In the genomic region with DNA sequence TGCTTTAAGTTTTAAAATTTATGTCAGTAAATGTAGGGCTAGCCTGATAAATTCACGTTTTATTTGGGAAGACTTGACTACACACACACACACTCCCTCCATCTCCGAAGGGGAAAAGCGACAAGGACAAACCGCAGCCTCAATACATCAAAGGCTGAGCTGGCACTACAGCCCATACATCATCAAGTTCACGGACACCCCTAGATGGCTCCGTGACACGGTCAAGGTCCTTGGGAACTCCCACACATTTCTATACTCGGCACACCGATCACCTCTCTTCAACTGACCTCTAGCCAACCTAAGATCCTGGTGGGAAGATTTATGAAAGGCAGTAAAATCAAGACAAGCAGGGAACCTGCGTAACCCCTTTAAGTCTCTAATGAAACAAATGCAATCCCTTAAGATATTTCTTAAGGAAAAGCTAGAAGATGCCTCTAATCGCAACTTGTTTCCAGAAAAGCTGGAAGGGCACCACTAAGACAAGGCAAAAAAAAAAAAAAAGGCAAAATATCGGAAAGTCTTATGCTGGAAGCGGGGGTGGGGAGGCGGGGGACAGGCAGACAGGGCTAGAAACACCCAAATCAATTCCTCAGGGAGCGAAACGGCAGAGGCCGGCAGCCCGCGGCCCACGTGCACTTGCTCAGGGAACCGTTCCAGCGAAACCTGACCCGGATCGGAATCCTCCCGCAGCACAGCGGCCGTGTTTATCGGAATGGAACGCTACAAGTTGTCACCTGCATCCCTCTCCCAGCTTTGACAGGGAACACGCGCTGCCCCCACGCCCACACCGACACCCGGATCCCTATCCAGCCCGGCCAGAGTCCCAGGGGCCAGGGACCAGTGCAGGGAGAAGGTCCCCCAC, we compare ENCODE assay signal across 9 cellular contexts. TPM values are rescaled to one million over a fixed set of nuclear protein-coding genes. Genes with fewer than 3 reads are reported as not detected.
DNase-seq lines count a peak whose midpoint lies in the region; ATAC-seq and TF ChIP-seq lines count a peak whose summit lies in the region.
"Had no signal": no experiment of that assay in that cellular context is flagged by ENCODE, and none has a peak within 500 bp of the region (broad histone marks: within the 10 kb centered on the region; RNA-seq: fewer than 3 reads in every experiment).

No MANE protein-coding gene starts in this region.

- H3K9ac ChIP-seq in SK-N-MC (ENCODE audit: insufficient read length): no peak overlapping the region

- TF ChIP-seq POLR2A in esophagus squamous epithelium (IDR thresholded peaks at IDR 0.05): no peak

- WGBS in esophagus squamous epithelium, 2 donors: 3 to 5% methylated on average over 28 to 34 of the region's 35 CpGs
- 18 to 20% methylated on average over 34 to 35 of the region's 35 CpGs for WGBS in aorta, 2 donors

- no peak overlapping the region for H3K27ac ChIP-seq in SK-N-MC
- H3K27ac ChIP-seq in esophagus squamous epithelium: peak overlapping the region; percentile 72 to 91 (median 86)
- no peak overlapping the region for H3K27ac ChIP-seq in aorta (ENCODE audit: low read depth in 1 of 2, low read length in 2 of 2)
- H3K27ac ChIP-seq in foreskin keratinocyte: no peak overlapping the region

- H3K27me3 ChIP-seq in esophagus squamous epithelium: peaks cover 0 to 27% (median 0%) of the 10 kb centered on the region in 4 donors
- no peaks in the 10 kb centered on the region for H3K27me3 ChIP-seq in aorta (ENCODE audit: control insufficient read depth in 1 of 2, insufficient read depth in 2 of 2, low read length in 1 of 2)
- peaks cover 72% of the 10 kb centered on the region for H3K27me3 ChIP-seq in foreskin keratinocyte

- H3K4me3 ChIP-seq in SK-N-MC: peak overlapping the region; percentile 86
- H3K4me3 ChIP-seq in esophagus squamous epithelium: peak overlapping the region; percentile 64 to 81 (median 67)
- peak overlapping the region; percentile 41 to 49 for H3K4me3 ChIP-seq in aorta (ENCODE audit: low read length in 2 of 2)

- DNase-seq in NCI-H345 (lab: John Stamatoyannopoulos, UW) (peak; percentile 38), NCI-H345 treated with DMSO at 0.1 percent for 48 hours (lab: John Stamatoyannopoulos, UW; ENCODE audit: unreplicated experiment) (no peak), SK-N-MC (ENCODE audit: low read depth, low spot score) (no peak), esophagus squamous epithelium (lab: John Stamatoyannopoulos, UW) (no peak), myocyte (ENCODE audit: low read depth) (peak; percentile 47), aorta (peak; percentile 60 to 81), foreskin keratinocyte (no peak)
- DNase-seq in stimulated activated naive CD4-positive, alpha-beta T cell treated with Interleukin-2 at 50 U/mL for 16 hours (lab: John Stamatoyannopoulos, UW): no peak

- intact Hi-C loops in esophagus squamous epithelium (cut with DNase I): no loop called here
- intact Hi-C loops in aorta (cut with DNase I): loop anchor here (10.0 kb wide), 2 partner anchors 514 to 524 kb away; no protein-coding TSS in a partner anchor

- no peaks in the 10 kb centered on the region for H3K9me3 ChIP-seq in SK-N-MC (ENCODE audit: low read depth, low read length)
- H3K9me3 ChIP-seq in esophagus squamous epithelium: no peaks in the 10 kb centered on the region
- no peaks in the 10 kb centered on the region for H3K9me3 ChIP-seq in aorta (ENCODE audit: control insufficient read depth, low read length)

- ATAC-seq in aorta (ENCODE audit: low FRiP score): no peak
- ATAC-seq in foreskin keratinocyte: no peak

- H3K36me3 ChIP-seq in SK-N-MC (ENCODE audit: insufficient read depth, low read length): no peaks in the 10 kb centered on the region
- no peaks in the 10 kb centered on the region for H3K36me3 ChIP-seq in esophagus squamous epithelium
- no peaks in the 10 kb centered on the region for H3K36me3 ChIP-seq in aorta (ENCODE audit: control insufficient read depth in 1 of 2, insufficient read depth in 2 of 2, low read length in 1 of 2)

- H3K4me1 ChIP-seq in esophagus squamous epithelium (peaks cover 0 to 50% (median 14%) of the 10 kb centered on the region in 3 donors), aorta (ENCODE audit: control insufficient read depth in 1 of 2, insufficient read depth in 2 of 2, low read length in 2 of 2) (no peaks in the 10 kb centered on the region), foreskin keratinocyte (no peaks in the 10 kb centered on the region)

- TF ChIP-seq CTCF in esophagus squamous epithelium (IDR thresholded peaks at IDR 0.05) (no peak), foreskin keratinocyte (conservative IDR thresholded peaks at IDR 0.05) (no peak)

RNA-seq across cellular contexts. Expression of gene ARHGAP20, which starts 1.5 kb away (rescaled TPM):
- 1 to 10 TPM; 1.4 to 4.8 (median 2.5) TPM for total RNA-seq in esophagus squamous epithelium
- 0.59 and 0.99 TPM in 2 replicates for total RNA-seq in myocyte
- polyA plus RNA-seq in myocyte (2012): 0.40 TPM
- 1 to 10 TPM; 3.5 to 5.1 TPM for total RNA-seq in aorta
- 1 to 10 TPM in 1 of 2 donors, under 1 TPM in 1; 0.63 to 1.3 TPM for polyA plus RNA-seq in aorta
- total RNA-seq in foreskin keratinocyte: not detected in 2 replicates
- not detected in 2 replicates for polyA plus RNA-seq in foreskin keratinocyte
- total RNA-seq: CD4-positive, CD25-positive, alpha-beta regulatory T cell had no signal
- polyA plus RNA-seq: CD4-positive, CD25-positive, alpha-beta regulatory T cell had no signal

Comparison
In these comparisons a context has a peak if more than half of its experiments do, and no peak if none do; other contexts are left out.
1. DNase-seq: peak in NCI-H345 (single experiment), myocyte (single experiment) and aorta (2 of 2); none in NCI-H345 treated with DMSO at 0.1 percent for 48 hours (single experiment), SK-N-MC (single experiment), esophagus squamous epithelium (single experiment), stimulated activated naive CD4-positive, alpha-beta T cell treated with Interleukin-2 at 50 U/mL for 16 hours (single experiment) and foreskin keratinocyte (0 of 2).
2. H3K27ac ChIP-seq: peak in esophagus squamous epithelium (4 of 4); none in SK-N-MC (single experiment), aorta (0 of 2) and foreskin keratinocyte (single experiment).
3. Peak in every context shown above with its lines, with median percentiles within 50 percentile points of each other: H3K4me3 ChIP-seq.